ENCODE assay signal across 1 cellular context in the genomic region with DNA sequence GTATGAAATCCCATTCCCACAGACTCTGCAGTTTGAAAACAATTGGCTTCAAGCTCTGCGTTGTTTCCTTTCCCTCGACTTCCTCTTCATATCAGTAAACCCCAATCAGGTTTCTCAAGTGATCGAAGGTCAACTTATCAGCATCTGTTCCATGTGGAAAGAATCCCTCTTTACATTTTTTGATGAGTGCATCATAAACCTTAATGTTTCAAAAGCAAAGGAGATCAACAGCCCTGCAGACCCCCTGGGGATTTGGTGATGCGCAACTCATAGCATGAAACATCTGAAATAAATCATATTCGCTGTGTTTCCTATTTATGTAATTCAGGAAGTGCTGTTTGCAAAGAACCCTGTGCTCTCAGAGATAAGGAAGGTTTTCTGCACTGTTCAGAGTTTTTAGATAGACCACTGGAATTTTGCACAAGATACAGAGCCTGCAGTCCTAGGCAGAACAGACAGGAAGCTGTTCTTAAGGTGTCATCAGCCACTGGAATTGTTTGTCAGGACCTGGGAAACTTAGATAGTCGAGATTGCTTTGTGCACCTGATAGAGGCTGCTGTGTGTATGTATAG.
TF ChIP-seq lines count a peak whose summit lies in the region.

No MANE protein-coding gene starts in this region.

TF ChIP-seq in K562, 482 proteins besides CTCF, POLR2A, EP300 and RAD21 (continued from another document):
- TF ChIP-seq, protein P1, sequence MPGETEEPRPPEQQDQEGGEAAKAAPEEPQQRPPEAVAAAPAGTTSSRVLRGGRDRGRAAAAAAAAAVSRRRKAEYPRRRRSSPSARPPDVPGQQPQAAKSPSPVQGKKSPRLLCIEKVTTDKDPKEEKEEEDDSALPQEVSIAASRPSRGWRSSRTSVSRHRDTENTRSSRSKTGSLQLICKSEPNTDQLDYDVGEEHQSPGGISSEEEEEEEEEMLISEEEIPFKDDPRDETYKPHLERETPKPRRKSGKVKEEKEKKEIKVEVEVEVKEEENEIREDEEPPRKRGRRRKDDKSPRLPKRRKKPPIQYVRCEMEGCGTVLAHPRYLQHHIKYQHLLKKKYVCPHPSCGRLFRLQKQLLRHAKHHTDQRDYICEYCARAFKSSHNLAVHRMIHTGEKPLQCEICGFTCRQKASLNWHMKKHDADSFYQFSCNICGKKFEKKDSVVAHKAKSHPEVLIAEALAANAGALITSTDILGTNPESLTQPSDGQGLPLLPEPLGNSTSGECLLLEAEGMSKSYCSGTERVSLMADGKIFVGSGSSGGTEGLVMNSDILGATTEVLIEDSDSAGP (CRISPR knock-in tag; IDR thresholded peaks at IDR 0.05): no peak
- TF ChIP-seq GABPB1 (CRISPR knock-in tag; IDR thresholded peaks at IDR 0.05) (no peak), FOXP1 (CRISPR knock-in tag; IDR thresholded peaks at IDR 0.05) (no peak), TCF3 (CRISPR knock-in tag; IDR thresholded peaks at IDR 0.05) (peak; percentile 84), NRF1 (conservative IDR thresholded peaks at IDR 0.05 in 1 of 2, IDR thresholded peaks at IDR 0.05 in 1 of 2) (0 out of 4 replicates have a peak, but pooled peaks of 1 of the 2 experiments have one; percentile 10), NONO (IDR thresholded peaks at IDR 0.05; ENCODE audit: low read depth in 2 of 2, low read length in 1 of 2) (no peak), CHD4 (IDR thresholded peaks at IDR 0.05; ENCODE audit: insufficient read depth, insufficient replicate concordance, low read depth, low read length, poor library complexity, severe bottlenecking) (no peak), TBL1XR1 (IDR thresholded peaks at IDR 0.05; ENCODE audit: low read length in 2 of 2) (no peak), ZNF766 (CRISPR knock-in tag; conservative IDR thresholded peaks at IDR 0.05) (no peak), SP2 (IDR thresholded peaks at IDR 0.05; ENCODE audit: extremely low read depth, low read depth, low read length, poor library complexity, severe bottlenecking) (no peak), OTX1 (CRISPR knock-in tag; IDR thresholded peaks at IDR 0.05) (no peak), NFIX (CRISPR knock-in tag; IDR thresholded peaks at IDR 0.05; ENCODE audit: low read depth) (no peak), SOX6 (IDR thresholded peaks at IDR 0.05) (peak; percentile 67), ELF4 (CRISPR knock-in tag; IDR thresholded peaks at IDR 0.05) (no peak), ZBTB8A (IDR thresholded peaks at IDR 0.05; ENCODE audit: partially characterized antibody) (no peak), BCOR (IDR thresholded peaks at IDR 0.05) (no peak), SUPT5H (IDR thresholded peaks at IDR 0.05) (no peak), SMARCA5 (IDR thresholded peaks at IDR 0.05) (no peak), ZNF347 (CRISPR knock-in tag; IDR thresholded peaks at IDR 0.05; ENCODE audit: low read depth) (no peak), ZNF764 (CRISPR knock-in tag; IDR thresholded peaks at IDR 0.05; ENCODE audit: low read depth) (no peak), HNRNPL (IDR thresholded peaks at IDR 0.05; ENCODE audit: low read depth, low read length) (no peak), MYC (IDR thresholded peaks at IDR 0.05; ENCODE audit: low read depth, low read length) (no peak), MYC (CRISPR knock-in tag; IDR thresholded peaks at IDR 0.05; ENCODE audit: borderline replicate concordance, low read depth) (no peak), ZNF12 (CRISPR knock-in tag; IDR thresholded peaks at IDR 0.05) (no peak), MYBL2 (IDR thresholded peaks at IDR 0.05; ENCODE audit: low read depth) (no peak), MYBL2 (CRISPR knock-in tag; IDR thresholded peaks at IDR 0.05; ENCODE audit: borderline replicate concordance) (no peak), ZNF174 (CRISPR knock-in tag; IDR thresholded peaks at IDR 0.05) (no peak), NR1H2 (CRISPR knock-in tag; IDR thresholded peaks at IDR 0.05) (no peak), PYGO2 (tag; IDR thresholded peaks at IDR 0.05) (no peak), KHSRP (IDR thresholded peaks at IDR 0.05) (no peak), ZBED1 (IDR thresholded peaks at IDR 0.05) (no peak), CCAR2 (IDR thresholded peaks at IDR 0.05; ENCODE audit: low read depth, low read length) (no peak), ARID1B (IDR thresholded peaks at IDR 0.05) (peak; percentile 70), NUFIP1 (IDR thresholded peaks at IDR 0.05; ENCODE audit: partially characterized antibody) (no peak), ZNF695 (CRISPR knock-in tag; IDR thresholded peaks at IDR 0.05) (no peak), ZNF589 (CRISPR knock-in tag; IDR thresholded peaks at IDR 0.05; ENCODE audit: low read depth) (peak; percentile 74; the same call in 1 of the 2 replicates), TSC22D4 (tag; IDR thresholded peaks at IDR 0.05) (no peak), PHTF2 (CRISPR knock-in tag; IDR thresholded peaks at IDR 0.05) (no peak), LEF1 (IDR thresholded peaks at IDR 0.05) (no peak), FOXM1 (IDR thresholded peaks at IDR 0.05; ENCODE audit: low read depth) (peak; percentile 31; the same call in 1 of the 2 replicates), FOXM1 (CRISPR knock-in tag; IDR thresholded peaks at IDR 0.05; ENCODE audit: low read depth) (no peak), JUNB (CRISPR knock-in tag; conservative IDR thresholded peaks at IDR 0.05) (no peak), NFRKB (IDR thresholded peaks at IDR 0.05; ENCODE audit: low read depth) (no peak), ZNF77 (CRISPR knock-in tag; IDR thresholded peaks at IDR 0.05) (no peak), POLR3G (IDR thresholded peaks at IDR 0.05; ENCODE audit: extremely low read depth, insufficient read length, insufficient replicate concordance) (no peak), LARP7 (IDR thresholded peaks at IDR 0.05) (no peak), U2AF1 (optimal IDR thresholded peaks at IDR 0.05; ENCODE audit: low read depth, low read length) (no peak)
- TF ChIP-seq, protein P2, sequence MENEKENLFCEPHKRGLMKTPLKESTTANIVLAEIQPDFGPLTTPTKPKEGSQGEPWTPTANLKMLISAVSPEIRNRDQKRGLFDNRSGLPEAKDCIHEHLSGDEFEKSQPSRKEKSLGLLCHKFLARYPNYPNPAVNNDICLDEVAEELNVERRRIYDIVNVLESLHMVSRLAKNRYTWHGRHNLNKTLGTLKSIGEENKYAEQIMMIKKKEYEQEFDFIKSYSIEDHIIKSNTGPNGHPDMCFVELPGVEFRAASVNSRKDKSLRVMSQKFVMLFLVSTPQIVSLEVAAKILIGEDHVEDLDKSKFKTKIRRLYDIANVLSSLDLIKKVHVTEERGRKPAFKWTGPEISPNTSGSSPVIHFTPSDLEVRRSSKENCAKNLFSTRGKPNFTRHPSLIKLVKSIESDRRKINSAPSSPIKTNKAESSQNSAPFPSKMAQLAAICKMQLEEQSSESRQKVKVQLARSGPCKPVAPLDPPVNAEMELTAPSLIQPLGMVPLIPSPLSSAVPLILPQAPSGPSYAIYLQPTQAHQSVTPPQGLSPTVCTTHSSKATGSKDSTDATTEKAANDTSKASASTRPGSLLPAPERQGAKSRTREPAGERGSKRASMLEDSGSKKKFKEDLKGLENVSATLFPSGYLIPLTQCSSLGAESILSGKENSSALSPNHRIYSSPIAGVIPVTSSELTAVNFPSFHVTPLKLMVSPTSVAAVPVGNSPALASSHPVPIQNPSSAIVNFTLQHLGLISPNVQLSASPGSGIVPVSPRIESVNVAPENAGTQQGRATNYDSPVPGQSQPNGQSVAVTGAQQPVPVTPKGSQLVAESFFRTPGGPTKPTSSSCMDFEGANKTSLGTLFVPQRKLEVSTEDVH (IDR thresholded peaks at IDR 0.05; ENCODE audit: low read depth, partially characterized antibody): no peak
- TF ChIP-seq, protein P3, sequence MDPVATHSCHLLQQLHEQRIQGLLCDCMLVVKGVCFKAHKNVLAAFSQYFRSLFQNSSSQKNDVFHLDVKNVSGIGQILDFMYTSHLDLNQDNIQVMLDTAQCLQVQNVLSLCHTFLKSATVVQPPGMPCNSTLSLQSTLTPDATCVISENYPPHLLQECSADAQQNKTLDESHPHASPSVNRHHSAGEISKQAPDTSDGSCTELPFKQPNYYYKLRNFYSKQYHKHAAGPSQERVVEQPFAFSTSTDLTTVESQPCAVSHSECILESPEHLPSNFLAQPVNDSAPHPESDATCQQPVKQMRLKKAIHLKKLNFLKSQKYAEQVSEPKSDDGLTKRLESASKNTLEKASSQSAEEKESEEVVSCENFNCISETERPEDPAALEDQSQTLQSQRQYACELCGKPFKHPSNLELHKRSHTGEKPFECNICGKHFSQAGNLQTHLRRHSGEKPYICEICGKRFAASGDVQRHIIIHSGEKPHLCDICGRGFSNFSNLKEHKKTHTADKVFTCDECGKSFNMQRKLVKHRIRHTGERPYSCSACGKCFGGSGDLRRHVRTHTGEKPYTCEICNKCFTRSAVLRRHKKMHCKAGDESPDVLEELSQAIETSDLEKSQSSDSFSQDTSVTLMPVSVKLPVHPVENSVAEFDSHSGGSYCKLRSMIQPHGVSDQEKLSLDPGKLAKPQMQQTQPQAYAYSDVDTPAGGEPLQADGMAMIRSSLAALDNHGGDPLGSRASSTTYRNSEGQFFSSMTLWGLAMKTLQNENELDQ (CRISPR knock-in tag; IDR thresholded peaks at IDR 0.05; ENCODE audit: borderline replicate concordance): no peak
- TF ChIP-seq, protein P4, sequence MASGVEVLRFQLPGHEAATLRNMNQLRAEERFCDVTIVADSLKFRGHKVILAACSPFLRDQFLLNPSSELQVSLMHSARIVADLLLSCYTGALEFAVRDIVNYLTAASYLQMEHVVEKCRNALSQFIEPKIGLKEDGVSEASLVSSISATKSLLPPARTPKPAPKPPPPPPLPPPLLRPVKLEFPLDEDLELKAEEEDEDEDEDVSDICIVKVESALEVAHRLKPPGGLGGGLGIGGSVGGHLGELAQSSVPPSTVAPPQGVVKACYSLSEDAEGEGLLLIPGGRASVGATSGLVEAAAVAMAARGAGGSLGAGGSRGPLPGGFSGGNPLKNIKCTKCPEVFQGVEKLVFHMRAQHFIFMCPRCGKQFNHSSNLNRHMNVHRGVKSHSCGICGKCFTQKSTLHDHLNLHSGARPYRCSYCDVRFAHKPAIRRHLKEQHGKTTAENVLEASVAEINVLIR (CRISPR knock-in tag; IDR thresholded peaks at IDR 0.05): no peak
- TF ChIP-seq, protein P5, sequence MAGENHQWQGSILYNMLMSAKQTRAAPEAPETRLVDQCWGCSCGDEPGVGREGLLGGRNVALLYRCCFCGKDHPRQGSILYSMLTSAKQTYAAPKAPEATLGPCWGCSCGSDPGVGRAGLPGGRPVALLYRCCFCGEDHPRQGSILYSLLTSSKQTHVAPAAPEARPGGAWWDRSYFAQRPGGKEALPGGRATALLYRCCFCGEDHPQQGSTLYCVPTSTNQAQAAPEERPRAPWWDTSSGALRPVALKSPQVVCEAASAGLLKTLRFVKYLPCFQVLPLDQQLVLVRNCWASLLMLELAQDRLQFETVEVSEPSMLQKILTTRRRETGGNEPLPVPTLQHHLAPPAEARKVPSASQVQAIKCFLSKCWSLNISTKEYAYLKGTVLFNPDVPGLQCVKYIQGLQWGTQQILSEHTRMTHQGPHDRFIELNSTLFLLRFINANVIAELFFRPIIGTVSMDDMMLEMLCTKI (IDR thresholded peaks at IDR 0.05; ENCODE audit: partially characterized antibody): no peak
